In genomic region chr11:126062679-126063509, GRCh38 we compare ENCODE assay signal across 8 cellular contexts. TPM values are rescaled to one million over a fixed set of nuclear protein-coding genes. Genes with fewer than 3 reads are reported as not detected.
DNase-seq lines count a peak whose midpoint lies in the region; ATAC-seq and FAIRE-seq lines count a peak whose summit lies in the region.

CDON (minus strand) TSS chr11:126062866; CDS start chr11:126023476, 39,390 bp downstream.

- DNase-seq in AG20443 (ENCODE audit: low spot score) (peak; percentile 100), GM19239 (ENCODE audit: insufficient read length, low spot score) (peak; percentile 96), NCI-H460 (ENCODE audit: extremely low read depth, low read depth) (peak; percentile 84), cerebellum (ENCODE audit: low spot score) (peak; percentile 99), kidney glomerular epithelial cell (lab: John Stamatoyannopoulos, UW) (peak; percentile 91)
- DNase-seq in activated CD4-positive, alpha-beta T cell treated with anti-CD3 and anti-CD28 coated beads for 1 hour: peak; percentile 85
- DNase-seq in stimulated activated CD4-positive, alpha-beta T cell treated with anti-CD3 and anti-CD28 coated beads, Interleukin-15, amount 100 ng/mL, for 24 hours: peak; percentile 94

- peak; percentile 95 for FAIRE-seq in GM19239 (lab: Jason Lieb, UNC)

- peak; percentile 99 for ATAC-seq in HG03439 (IDR thresholded peaks at IDR 0.05; ENCODE audit: unreplicated experiment)

RNA-seq across cellular contexts. Expression of gene CDON, which starts in this region (rescaled TPM):
- 3.4 and 3.7 TPM in 2 replicates for total RNA-seq in NCI-H460 (2014; rRNA removed; shearing (Covaris generic))
- 2.3 and 2.4 TPM in 2 replicates for polyA plus RNA-seq in NCI-H460 (2014; cell fraction: nucleus; rRNA removed)
- total RNA-seq in cerebellum: 35.1 TPM

Comparison
In these comparisons a context has a peak if more than half of its experiments do, and no peak if none do; other contexts are left out.
1. Peak in every context shown above with its lines: DNase-seq and ATAC-seq.